ENCODE assay signal across 8 cellular contexts in the genomic region with DNA sequence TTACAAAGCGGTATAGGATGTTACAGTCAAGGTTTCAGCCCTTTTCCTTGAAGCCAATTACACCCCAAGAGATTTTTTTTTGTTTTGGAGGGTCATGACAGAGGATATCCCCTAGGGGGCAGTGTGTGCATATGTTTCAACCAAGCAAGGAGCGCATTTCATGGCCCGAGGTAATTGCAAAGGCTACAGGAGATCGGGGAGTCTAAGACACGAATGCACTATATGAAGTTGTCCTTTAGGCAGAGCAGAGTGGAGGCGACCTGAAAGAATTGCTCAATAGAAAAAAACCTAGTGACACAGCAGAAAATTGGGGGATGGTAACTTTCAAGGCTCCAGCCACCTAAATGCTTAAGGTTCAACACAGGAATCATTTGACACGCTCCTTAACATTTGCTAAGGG.
DNase-seq lines count a peak whose midpoint lies in the region; TF ChIP-seq lines count a peak whose summit lies in the region.

No MANE protein-coding gene starts in this region.

- H3K27ac ChIP-seq in HEK293 (ENCODE audit: extremely low read depth, low read depth, low read length) (no peak overlapping the region), prostate gland (no peak overlapping the region)

- H3K36me3 ChIP-seq in HEK293 (ENCODE audit: control insufficient read depth in 2 of 2, insufficient read depth in 1 of 2, low read length in 2 of 2) (no peaks in the 10 kb centered on the region), prostate gland (no peaks in the 10 kb centered on the region)

- WGBS in prostate gland: 17% methylated on average over 7 of the region's 7 CpGs

- DNase-seq in MV-4-11 (lab: John Stamatoyannopoulos, UW): peak; percentile 26
- DNase-seq in SHP77 treated with DMSO at 0.1 percent for 48 hours (lab: John Stamatoyannopoulos, UW): peak; percentile 19
- peak; percentile 40 for DNase-seq in activated naive CD4-positive, alpha-beta T cell treated with anti-CD3 and anti-CD28 coated beads, Interleukin-2, amount 50 U/mL, for 16 hours
- DNase-seq in head of caudate nucleus: peak in 41 of 42 donors; percentile 26 to 88 (median 64)
- peak; percentile 58 for DNase-seq in prostate gland (ENCODE audit: low spot score)
- DNase-seq in cortex of kidney (lab: John Stamatoyannopoulos, UW): no peak

- POLR2A ChIA-PET in HEK293 (lab: Yijun Ruan, JAX): no interaction called here

- H3K4me1 ChIP-seq in HEK293 (ENCODE audit: control insufficient read depth, insufficient read depth, low read length): no peaks in the 10 kb centered on the region
- H3K4me1 ChIP-seq in prostate gland (replicated peaks): no peaks in the 10 kb centered on the region

- no peak overlapping the region for H3K4me3 ChIP-seq in HEK293 (ENCODE audit: low read depth, low read length)
- H3K4me3 ChIP-seq in prostate gland: no peak overlapping the region

- intact Hi-C loops in head of caudate nucleus (cut with DNase I) (loop anchor here (10.0 kb wide), 4 partner anchors 51 to 1349 kb away; no protein-coding TSS in a partner anchor), prostate gland (cut with DNase I) (loop anchor here (2.0 to 10.0 kb wide), 5 partner anchors 181 to 1599 kb away; no protein-coding TSS in a partner anchor)

- no peaks in the 10 kb centered on the region for H3K27me3 ChIP-seq in prostate gland (replicated peaks; ENCODE audit: insufficient read depth)

- no peak for TF ChIP-seq POLR2A in prostate gland (IDR thresholded peaks at IDR 0.05)

- CTCF ChIA-PET in HEK293 (lab: Yijun Ruan, JAX): interaction anchor here (0.8 to 1.8 kb wide), 3 partner anchors 53 to 366 kb away, joined by 3 to 7 read pairs (median 5); no protein-coding TSS in a partner anchor

- TF ChIP-seq CTCF in GM12801 (IDR thresholded peaks at IDR 0.05; ENCODE audit: extremely low read depth, insufficient read length) (peak; percentile 58), HEK293 (tag by site-specific recombination; IDR thresholded peaks at IDR 0.05) (peak; percentile 68), prostate gland (IDR thresholded peaks at IDR 0.05) (peak; percentile 71 to 90 (median 88))

- H3K9me3 ChIP-seq in HEK293 (ENCODE audit: control insufficient read depth, insufficient read depth, low read depth, low read length): no peaks in the 10 kb centered on the region
- no peaks in the 10 kb centered on the region for H3K9me3 ChIP-seq in prostate gland

TF ChIP-seq in HEK293, 187 proteins besides CTCF, POLR2A, EP300 and RAD21:
- 0 out of 2 replicates have a peak, but pooled peaks have one; percentile 43 for TF ChIP-seq ZSCAN30 (tag by site-specific recombination; IDR thresholded peaks at IDR 0.05)
- TF ChIP-seq GLI2 (tag by site-specific recombination; IDR thresholded peaks at IDR 0.05; ENCODE audit: borderline replicate concordance, low read depth): no peak
- TF ChIP-seq ZNF2 (tag by site-specific recombination; IDR thresholded peaks at IDR 0.05): peak; percentile 58; the same call in 1 of the 2 replicates
- no peak for TF ChIP-seq ZNF544 (tag by site-specific recombination; IDR thresholded peaks at IDR 0.05)
- peak; percentile 83 for TF ChIP-seq ZNF362 (tag by site-specific recombination; IDR thresholded peaks at IDR 0.05)
- peak; percentile 88 for TF ChIP-seq ZNF654 (tag by site-specific recombination; IDR thresholded peaks at IDR 0.05; ENCODE audit: low read depth)
- TF ChIP-seq SP7 (tag by site-specific recombination; IDR thresholded peaks at IDR 0.05): peak; percentile 22; the same call in 1 of the 2 replicates
- no peak for TF ChIP-seq ZNF302 (tag by site-specific recombination; IDR thresholded peaks at IDR 0.05; ENCODE audit: low read depth)
- TF ChIP-seq PRDM10 (tag by site-specific recombination; IDR thresholded peaks at IDR 0.05): peak; percentile 59; the same call in 1 of the 2 replicates
- peak; percentile 53 for TF ChIP-seq ZBTB8A (tag by site-specific recombination; IDR thresholded peaks at IDR 0.05)
